ENCODE assay signal across 36 cellular contexts in the genomic region with DNA sequence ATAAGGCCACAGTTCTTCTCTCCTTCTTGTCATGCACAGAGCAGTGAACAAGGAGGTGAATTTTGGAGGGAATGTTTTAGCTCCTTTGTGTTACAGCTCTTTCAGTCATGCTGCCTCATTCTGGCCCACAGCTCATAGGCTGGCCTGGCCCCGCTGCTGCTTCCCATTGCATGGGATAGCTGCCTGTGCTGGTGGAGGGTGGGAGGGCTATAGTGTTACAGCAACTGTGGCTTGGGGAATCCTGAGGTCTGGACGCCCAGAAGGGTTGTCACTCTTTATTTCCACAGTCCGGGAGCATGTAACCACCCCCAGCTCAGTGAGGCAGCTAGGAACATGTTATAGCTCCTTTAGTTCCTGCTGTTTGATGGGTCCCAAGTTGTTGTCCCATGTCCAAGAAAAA.
"Had no signal": no experiment of that assay in that cellular context is flagged by ENCODE, and none has a peak within 500 bp of the region (broad histone marks: within the 10 kb centered on the region; RNA-seq: fewer than 3 reads in every experiment).

No MANE protein-coding gene starts in this region.

- H3K27ac ChIP-seq: adrenal gland, ascending aorta, cardiac muscle cell, VCaP had no signal

- H3K4me1 Mint-ChIP-seq: activated B cell treated with CpG ODN at 0.5 μM for 24 hours; activated CD4-positive, alpha-beta memory T cell treated with anti-CD3 and anti-CD28 coated beads, Interleukin-2, amount 10 ng/mL, durations not matched to agents 7 days and 5 days; activated CD4-positive, alpha-beta T cell treated with anti-CD3 and anti-CD28 coated beads for 36 hours; activated CD4-positive, alpha-beta T cell treated with anti-CD3 and anti-CD28 coated beads, Interleukin-2, amount 10 ng/mL, durations not matched to agents 7 days and 5 days; activated CD8-positive, alpha-beta memory T cell treated with anti-CD3 and anti-CD28 coated beads, Interleukin-2, amount 10 ng/mL, durations not matched to agents 7 days and 5 days; activated naive CD8-positive, alpha-beta T cell treated with anti-CD3 and anti-CD28 coated beads for 36 hours; brain; central memory CD8-positive, alpha-beta T cell had no signal

- H3K4me1 ChIP-seq: adrenal gland, ascending aorta had no signal

- H3K9me3 ChIP-seq: adrenal gland, ascending aorta had no signal

- H3K4me3 Mint-ChIP-seq: activated B cell treated with CpG ODN at 0.5 μM for 24 hours; activated CD4-positive, alpha-beta memory T cell treated with anti-CD3 and anti-CD28 coated beads, Interleukin-2, amount 10 ng/mL, durations not matched to agents 7 days and 5 days; activated CD4-positive, alpha-beta T cell treated with anti-CD3 and anti-CD28 coated beads for 36 hours; activated CD4-positive, alpha-beta T cell treated with anti-CD3 and anti-CD28 coated beads, Interleukin-2, amount 10 ng/mL, durations not matched to agents 7 days and 5 days; activated CD8-positive, alpha-beta memory T cell treated with anti-CD3 and anti-CD28 coated beads, Interleukin-2, amount 10 ng/mL, durations not matched to agents 7 days and 5 days; activated CD8-positive, alpha-beta T cell treated with anti-CD3 and anti-CD28 coated beads, Interleukin-2, amount 10 ng/mL, durations not matched to agents 7 days and 5 days; activated naive CD4-positive, alpha-beta T cell treated with anti-CD3 and anti-CD28 coated beads for 36 hours; activated naive CD8-positive, alpha-beta T cell treated with anti-CD3 and anti-CD28 coated beads for 36 hours; activated T-cell treated with anti-CD3 and anti-CD28 coated beads, Interleukin-2, amount 50 U/mL, for 24 hours; brain; central memory CD8-positive, alpha-beta T cell; T-helper 1 cell treated with Interleukin-12 subunit alpha and Interleukin-12 subunit beta and Interleukin-4 antibody, amounts not matched to agents 30 μg/mL and 1 μg/mL, for 36 hours; T-helper 2 cell treated with Interferon-gamma antibody and Interleukin-4, amounts not matched to agents 5 μg/mL and 100 μg/mL, for 36 hours had no signal

- H3K27me3 Mint-ChIP-seq: activated B cell treated with CpG ODN at 0.5 μM for 24 hours; activated CD4-positive, alpha-beta memory T cell treated with anti-CD3 and anti-CD28 coated beads, Interleukin-2, amount 10 ng/mL, durations not matched to agents 7 days and 5 days; activated CD4-positive, alpha-beta T cell treated with anti-CD3 and anti-CD28 coated beads for 36 hours; activated CD4-positive, alpha-beta T cell treated with anti-CD3 and anti-CD28 coated beads, Interleukin-2, amount 10 ng/mL, durations not matched to agents 7 days and 5 days; activated CD8-positive, alpha-beta memory T cell treated with anti-CD3 and anti-CD28 coated beads, Interleukin-2, amount 10 ng/mL, durations not matched to agents 7 days and 5 days; activated naive CD8-positive, alpha-beta T cell treated with anti-CD3 and anti-CD28 coated beads for 36 hours; activated T-cell treated with anti-CD3 and anti-CD28 coated beads, Interleukin-2, amount 50 U/mL, for 24 hours; brain; central memory CD8-positive, alpha-beta T cell had no signal

- DNase-seq: activated B cell treated with CpG ODN at 0.5 μM for 24 hours; activated CD4-positive, alpha-beta memory T cell treated with anti-CD3 and anti-CD28 coated beads, Interleukin-2, amount 10 ng/mL, durations not matched to agents 7 days and 5 days; activated CD4-positive, alpha-beta T cell treated with anti-CD3 and anti-CD28 coated beads for 1 hour; activated CD4-positive, alpha-beta T cell treated with anti-CD3 and anti-CD28 coated beads for 36 hours; activated CD4-positive, alpha-beta T cell treated with anti-CD3 and anti-CD28 coated beads for 48 hours; activated CD4-positive, alpha-beta T cell treated with anti-CD3 and anti-CD28 coated beads, Interleukin-2, amount 10 ng/mL, durations not matched to agents 7 days and 5 days; activated CD4-positive, alpha-beta T cell treated with anti-CD3 and anti-CD28 coated beads, Interleukin-2, amount 50 U/mL, for 48 hours; activated CD8-positive, alpha-beta memory T cell treated with anti-CD3 and anti-CD28 coated beads for 24 hours; activated CD8-positive, alpha-beta memory T cell treated with anti-CD3 and anti-CD28 coated beads, Interleukin-2, amount 10 ng/mL, durations not matched to agents 7 days and 5 days; activated CD8-positive, alpha-beta memory T cell treated with anti-CD3 and anti-CD28 coated beads, Interleukin-2, amount 50 U/mL, for 48 hours; activated CD8-positive, alpha-beta T cell treated with anti-CD3 and anti-CD28 coated beads, Interleukin-2, amount 10 ng/mL, durations not matched to agents 7 days and 5 days; activated effector memory CD4-positive, alpha-beta T cell treated with anti-CD3 and anti-CD28 coated beads, Interleukin-2, amount 50 U/mL, for 16 hours; activated gamma-delta T cell treated with Interleukin-2 at 50 U/mL for 16 hours; activated naive CD4-positive, alpha-beta T cell; activated naive CD4-positive, alpha-beta T cell treated with anti-CD3 and anti-CD28 coated beads for 36 hours; activated naive CD4-positive, alpha-beta T cell treated with anti-CD3 and anti-CD28 coated beads, Interleukin-2, amount 50 U/mL, for 16 hours; activated naive CD8-positive, alpha-beta T cell treated with anti-CD3 and anti-CD28 coated beads for 36 hours; activated T-cell treated with anti-CD3 and anti-CD28 coated beads, Interleukin-2, amount 50 U/mL, for 24 hours; activated T-cell treated with anti-CD3 and anti-CD28 coated beads, Interleukin-2, amount 50 U/mL, for 48 hours; adrenal gland; amniotic stem cell; caudate nucleus; cerebellar nuclear complex; SW 1271; T-helper 1 cell; T-helper 2 cell; T-helper 9 cell had no signal

- H3K36me3 Mint-ChIP-seq: activated CD8-positive, alpha-beta memory T cell treated with anti-CD3 and anti-CD28 coated beads, Interleukin-2, amount 10 ng/mL, durations not matched to agents 7 days and 5 days; activated naive CD8-positive, alpha-beta T cell treated with anti-CD3 and anti-CD28 coated beads for 36 hours; brain had no signal

- ATAC-seq: activated CD4-positive, alpha-beta T cell treated with anti-CD3 and anti-CD28 coated beads for 36 hours; activated CD8-positive, alpha-beta memory T cell treated with anti-CD3 and anti-CD28 coated beads, Interleukin-2, amount 10 ng/mL, durations not matched to agents 7 days and 5 days; activated CD8-positive, alpha-beta T cell treated with anti-CD3 and anti-CD28 coated beads, Interleukin-2, amount 10 ng/mL, durations not matched to agents 7 days and 5 days; activated naive CD4-positive, alpha-beta T cell treated with anti-CD3 and anti-CD28 coated beads, Interleukin-2, amount 50 U/mL, for 72 hours had no signal

- H3K27ac Mint-ChIP-seq: activated B cell treated with CpG ODN at 0.5 μM for 24 hours; activated CD4-positive, alpha-beta memory T cell treated with anti-CD3 and anti-CD28 coated beads, Interleukin-2, amount 10 ng/mL, durations not matched to agents 7 days and 5 days; activated CD4-positive, alpha-beta T cell treated with anti-CD3 and anti-CD28 coated beads for 36 hours; activated CD4-positive, alpha-beta T cell treated with anti-CD3 and anti-CD28 coated beads, Interleukin-2, amount 10 ng/mL, durations not matched to agents 7 days and 5 days; activated CD8-positive, alpha-beta memory T cell treated with anti-CD3 and anti-CD28 coated beads, Interleukin-2, amount 10 ng/mL, durations not matched to agents 7 days and 5 days; activated CD8-positive, alpha-beta T cell treated with anti-CD3 and anti-CD28 coated beads, Interleukin-2, amount 10 ng/mL, durations not matched to agents 7 days and 5 days; activated naive CD4-positive, alpha-beta T cell treated with anti-CD3 and anti-CD28 coated beads for 36 hours; activated naive CD4-positive, alpha-beta T cell treated with anti-CD3 and anti-CD28 coated beads, Interleukin-2, amount 50 U/mL, for 72 hours; activated naive CD8-positive, alpha-beta T cell treated with anti-CD3 and anti-CD28 coated beads for 36 hours; activated T-cell treated with anti-CD3 and anti-CD28 coated beads, Interleukin-2, amount 50 U/mL, for 24 hours; activated T-helper 2 cell treated with anti-CD3 and anti-CD28 coated beads, Interferon-gamma antibody, Interleukin-2, Interleukin-4, amounts not matched to agents 10 μg/mL and 5 μg/mL and 100 μg/mL, durations not matched to agents 14 hours and 24 hours and 36 hours; brain; T-helper 1 cell treated with Interleukin-12 subunit alpha and Interleukin-12 subunit beta and Interleukin-4 antibody, amounts not matched to agents 30 μg/mL and 1 μg/mL, for 36 hours; T-helper 2 cell treated with Interferon-gamma antibody and Interleukin-4, amounts not matched to agents 5 μg/mL and 100 μg/mL, for 36 hours had no signal

- H3K27me3 ChIP-seq: adrenal gland, ascending aorta, cardiac muscle cell had no signal

- H3K36me3 ChIP-seq: adrenal gland, ascending aorta, cardiac muscle cell had no signal

- H3K4me3 ChIP-seq: adrenal gland, ascending aorta, cardiac muscle cell had no signal
